In the genomic region with DNA sequence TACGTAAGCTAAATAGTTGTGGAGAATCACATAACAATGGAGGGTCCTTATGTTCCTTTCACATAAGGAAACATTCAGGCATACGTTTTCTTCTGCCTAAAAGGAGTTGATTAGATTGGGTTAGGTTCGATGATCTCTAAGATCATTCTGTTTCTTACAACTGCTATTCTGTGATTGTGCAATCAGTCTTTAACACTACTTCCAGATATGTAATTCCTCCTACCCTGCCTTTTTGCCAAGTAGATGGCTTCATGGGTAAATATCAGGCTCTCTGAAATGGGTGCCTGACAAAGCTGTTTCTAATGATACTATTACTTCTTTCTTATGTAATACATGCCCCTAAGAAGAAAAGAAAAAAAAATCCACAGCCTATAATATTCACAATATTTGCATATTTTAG, we compare ENCODE assay signal across 1 cellular context.
TF ChIP-seq lines count a peak whose summit lies in the region.

No MANE protein-coding gene starts in this region.

TF ChIP-seq in WTC11, 78 proteins besides CTCF, POLR2A, EP300 and RAD21 (continued from another document):
- TF ChIP-seq, protein P1, sequence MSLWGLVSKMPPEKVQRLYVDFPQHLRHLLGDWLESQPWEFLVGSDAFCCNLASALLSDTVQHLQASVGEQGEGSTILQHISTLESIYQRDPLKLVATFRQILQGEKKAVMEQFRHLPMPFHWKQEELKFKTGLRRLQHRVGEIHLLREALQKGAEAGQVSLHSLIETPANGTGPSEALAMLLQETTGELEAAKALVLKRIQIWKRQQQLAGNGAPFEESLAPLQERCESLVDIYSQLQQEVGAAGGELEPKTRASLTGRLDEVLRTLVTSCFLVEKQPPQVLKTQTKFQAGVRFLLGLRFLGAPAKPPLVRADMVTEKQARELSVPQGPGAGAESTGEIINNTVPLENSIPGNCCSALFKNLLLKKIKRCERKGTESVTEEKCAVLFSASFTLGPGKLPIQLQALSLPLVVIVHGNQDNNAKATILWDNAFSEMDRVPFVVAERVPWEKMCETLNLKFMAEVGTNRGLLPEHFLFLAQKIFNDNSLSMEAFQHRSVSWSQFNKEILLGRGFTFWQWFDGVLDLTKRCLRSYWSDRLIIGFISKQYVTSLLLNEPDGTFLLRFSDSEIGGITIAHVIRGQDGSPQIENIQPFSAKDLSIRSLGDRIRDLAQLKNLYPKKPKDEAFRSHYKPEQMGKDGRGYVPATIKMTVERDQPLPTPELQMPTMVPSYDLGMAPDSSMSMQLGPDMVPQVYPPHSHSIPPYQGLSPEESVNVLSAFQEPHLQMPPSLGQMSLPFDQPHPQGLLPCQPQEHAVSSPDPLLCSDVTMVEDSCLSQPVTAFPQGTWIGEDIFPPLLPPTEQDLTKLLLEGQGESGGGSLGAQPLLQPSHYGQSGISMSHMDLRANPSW (CRISPR knock-in tag; conservative IDR thresholded peaks at IDR 0.05; ENCODE audit: low read depth) = no peak
TF ChIP-seq in WTC11: peak in this region for 0.
